ENCODE assay signal across 8 cellular contexts in the genomic region with DNA sequence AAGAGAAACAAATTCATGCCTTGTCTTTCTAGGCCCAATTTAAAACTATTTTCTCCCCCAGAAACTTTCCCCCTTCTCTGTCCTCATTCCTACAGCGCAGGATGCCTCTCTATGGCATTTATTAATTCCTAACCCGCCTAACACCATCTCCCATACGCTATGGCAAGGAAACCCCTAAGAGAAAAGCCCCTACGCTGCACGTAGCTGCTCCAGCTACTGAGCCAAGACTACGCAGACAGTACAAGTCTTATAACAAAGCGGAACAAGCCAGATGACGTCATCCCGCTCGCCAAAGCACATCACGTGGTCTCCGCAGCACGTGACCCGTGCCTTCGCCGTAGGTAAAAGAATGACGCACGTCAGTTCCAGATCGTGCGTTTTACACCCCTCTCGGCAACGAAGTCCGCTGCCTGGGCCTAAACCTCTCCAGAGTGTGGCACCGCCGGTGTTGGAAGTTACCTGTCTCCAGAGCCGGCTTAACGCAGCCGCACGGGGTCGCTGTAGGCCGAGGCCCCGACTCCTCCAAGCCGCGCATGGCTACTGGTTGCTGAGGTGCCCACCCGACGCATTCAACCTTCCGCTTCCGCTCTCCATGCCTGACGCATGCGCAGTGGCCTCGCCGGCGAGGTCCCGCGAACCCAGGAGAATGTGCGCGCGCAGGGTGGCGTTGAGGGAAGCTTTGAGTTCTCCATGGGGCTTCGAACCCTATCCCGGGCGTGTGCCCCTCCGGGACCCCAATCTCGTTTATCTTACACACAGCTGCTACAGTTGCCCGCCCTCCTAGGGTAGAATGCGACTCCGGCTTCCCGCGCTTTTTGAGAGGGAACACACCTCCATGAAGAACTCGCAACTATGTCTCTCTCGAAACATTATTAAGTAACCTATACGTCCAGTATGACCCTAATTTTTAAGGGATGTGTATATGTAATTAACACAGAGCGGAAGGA. TPM values are rescaled to one million over a fixed set of nuclear protein-coding genes. Genes with fewer than 3 reads are reported as not detected.
A peak's percentile ranks its signal among the peaks of the same experiment; 100 is the strongest.
DNase-seq lines count a peak whose midpoint lies in the region; ATAC-seq and FAIRE-seq lines count a peak whose summit lies in the region.

A gene with protein sequence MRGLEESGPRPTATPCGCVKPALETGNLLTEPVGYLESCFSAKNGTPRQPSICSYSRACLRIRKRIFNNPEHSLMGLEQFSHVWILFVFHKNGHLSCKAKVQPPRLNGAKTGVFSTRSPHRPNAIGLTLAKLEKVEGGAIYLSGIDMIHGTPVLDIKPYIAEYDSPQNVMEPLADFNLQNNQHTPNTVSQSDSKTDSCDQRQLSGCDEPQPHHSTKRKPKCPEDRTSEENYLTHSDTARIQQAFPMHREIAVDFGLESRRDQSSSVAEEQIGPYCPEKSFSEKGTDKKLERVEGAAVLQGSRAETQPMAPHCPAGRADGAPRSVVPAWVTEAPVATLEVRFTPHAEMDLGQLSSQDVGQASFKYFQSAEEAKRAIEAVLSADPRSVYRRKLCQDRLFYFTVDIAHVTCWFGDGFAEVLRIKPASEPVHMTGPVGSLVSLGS (minus strand): TSS at position 542 of the 947 bp plus-strand sequence. CDS start 7 bp downstream, at position 535.

- H3K36me3 Mint-ChIP-seq in naive B cell: peaks cover 5 to 9% of the 10 kb centered on the region in 2 donors
- H3K36me3 Mint-ChIP-seq in stimulated activated memory B cell treated with anti-CD40 and anti-IgM and Interleukin-4, amounts not matched to agents 10 μg/mL and 1 μg/mL and 100 μg/mL, for 72 hours: peaks cover 11% of the 10 kb centered on the region

- peaks cover 0 to 5% (median 0%) of the 10 kb centered on the region in 7 donors for H3K9me3 Mint-ChIP-seq in naive B cell
- H3K9me3 Mint-ChIP-seq in stimulated activated memory B cell treated with anti-CD40 and anti-IgM and Interleukin-4, amounts not matched to agents 10 μg/mL and 1 μg/mL and 100 μg/mL, for 72 hours: no peaks in the 10 kb centered on the region

- peaks cover 36 to 48% (median 46%) of the 10 kb centered on the region in 3 donors for H3K4me1 Mint-ChIP-seq in naive B cell
- H3K4me1 Mint-ChIP-seq in stimulated activated memory B cell treated with anti-CD40 and anti-IgM and Interleukin-4, amounts not matched to agents 10 μg/mL and 1 μg/mL and 100 μg/mL, for 72 hours: peaks cover 59% of the 10 kb centered on the region

- ATAC-seq in GM21825 (IDR thresholded peaks at IDR 0.05; ENCODE audit: unreplicated experiment) (peak; percentile 83), naive B cell (ENCODE audit: low read depth in 2 of 2) (peak; percentile 80 to 81)
- ATAC-seq in stimulated activated memory B cell treated with anti-CD40 and anti-IgM and Interleukin-4, amounts not matched to agents 10 μg/mL and 1 μg/mL and 100 μg/mL, for 72 hours: peak; percentile 95

- no peaks in the 10 kb centered on the region for H3K36me3 ChIP-seq in Karpas-422 (ENCODE audit: insufficient read depth, low read length)

- H2AFZ ChIP-seq in Karpas-422 (ENCODE audit: low read length): peak within 1 kb of the TSS; percentile 74; the same call in 1 of the 2 replicates

- H3K4me3 ChIP-seq in Karpas-422 (ENCODE audit: low read length): peak within 1 kb of the TSS; percentile 79

- H4K20me1 ChIP-seq in Karpas-422 (ENCODE audit: insufficient read depth, low read depth, low read length): no peaks in the 10 kb centered on the region

- peak within 1 kb of the TSS; percentile 97 for H3K4me2 ChIP-seq in Karpas-422 (ENCODE audit: low read depth, low read length, poor library complexity, severe bottlenecking)

- H3K4me1 ChIP-seq in Karpas-422 (ENCODE audit: low read length): peaks cover 70% of the 10 kb centered on the region

- no peaks in the 10 kb centered on the region for H3K27me3 ChIP-seq in Karpas-422 (ENCODE audit: low read length)

- peak within 1 kb of the TSS; percentile 90 for H3K9ac ChIP-seq in Karpas-422 (ENCODE audit: low read length)

- peak within 1 kb of the TSS; percentile 84 to 97 (median 91) for H3K4me3 Mint-ChIP-seq in naive B cell
- H3K4me3 Mint-ChIP-seq in stimulated activated memory B cell treated with anti-CD40 and anti-IgM and Interleukin-4, amounts not matched to agents 10 μg/mL and 1 μg/mL and 100 μg/mL, for 72 hours: peak within 1 kb of the TSS; percentile 89

- no peaks in the 10 kb centered on the region for H3K9me3 ChIP-seq in Karpas-422 (ENCODE audit: low read length)

- FAIRE-seq in RCC 7860 (lab: Jason Lieb, UNC): peak; percentile 2

- DNase-seq in Daoy (ENCODE audit: low read depth): peak; percentile 100
- peak; percentile 99 for DNase-seq in Karpas-422
- peak; percentile 94 for DNase-seq in RCC 7860 (ENCODE audit: low spot score)
- DNase-seq in activated T-helper 1 cell treated with Interleukin-2 at 50 U/mL for 16 hours (ENCODE audit: low read depth): peak; percentile 96
- DNase-seq in fibroblast of gingiva (ENCODE audit: low read depth): peak; percentile 99
- peak; percentile 96 for DNase-seq in naive B cell

- H3K27ac ChIP-seq in Karpas-422 (ENCODE audit: low read length): peak within 1 kb of the TSS; percentile 94

- no peaks in the 10 kb centered on the region for H3K9me2 ChIP-seq in Karpas-422 (replicated peaks; ENCODE audit: insufficient read depth, low read length)

- H3K27ac Mint-ChIP-seq in naive B cell: peak within 1 kb of the TSS; percentile 99 to 100 (median 99)
- peak within 1 kb of the TSS; percentile 97 for H3K27ac Mint-ChIP-seq in stimulated activated memory B cell treated with anti-CD40 and anti-IgM and Interleukin-4, amounts not matched to agents 10 μg/mL and 1 μg/mL and 100 μg/mL, for 72 hours

- H3K79me2 ChIP-seq in Karpas-422 (ENCODE audit: low read length): peaks cover 40% of the 10 kb centered on the region

- no peaks in the 10 kb centered on the region for H3K27me3 Mint-ChIP-seq in naive B cell
- no peaks in the 10 kb centered on the region for H3K27me3 Mint-ChIP-seq in stimulated activated memory B cell treated with anti-CD40 and anti-IgM and Interleukin-4, amounts not matched to agents 10 μg/mL and 1 μg/mL and 100 μg/mL, for 72 hours

RNA-seq across cellular contexts. Expression of the gene that starts here (rescaled TPM):
- 29.5 and 48.0 TPM in 2 replicates for total RNA-seq in Daoy (2014; rRNA removed; shearing (Covaris generic))
- total RNA-seq in Karpas-422 (2014; rRNA removed; shearing (Covaris generic); ENCODE audit: low replicate concordance): 15.2 and 16.1 TPM in 2 replicates
- 10 to 100 TPM; 13.4 to 31.8 (median 15.5) TPM for polyA plus RNA-seq in naive B cell (ENCODE audit: low read depth in 6 of 6)

Comparison
In these comparisons a context has a peak if more than half of its experiments do, and no peak if none do; other contexts are left out.
1. Peak in every context shown above with its lines: DNase-seq, ATAC-seq, H3K4me3 ChIP-seq and H3K27ac ChIP-seq.